In the genomic region with DNA sequence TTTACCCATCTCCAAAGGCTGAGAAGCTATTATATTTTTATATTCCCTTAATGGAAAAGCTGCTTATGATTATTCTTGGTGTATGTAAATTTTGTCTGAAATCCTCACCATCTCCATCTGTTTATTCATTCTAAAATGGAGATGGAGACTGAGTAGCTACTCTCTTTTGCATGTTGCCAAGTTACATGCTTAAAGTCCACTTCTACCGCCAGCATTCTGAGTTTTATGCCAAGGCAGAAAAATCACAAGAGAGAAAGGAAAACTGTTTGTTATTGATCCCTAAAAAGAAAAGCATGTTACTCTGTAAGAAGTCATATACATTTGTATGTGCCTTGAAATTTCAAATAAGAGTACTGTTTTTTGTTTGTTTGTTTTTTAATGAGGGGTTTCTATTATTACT, we compare ENCODE assay signal across 31 cellular contexts.
"Had no signal": no experiment of that assay in that cellular context is flagged by ENCODE, and none has a peak within 500 bp of the region (broad histone marks: within the 10 kb centered on the region; RNA-seq: fewer than 3 reads in every experiment).

No MANE protein-coding gene starts in this region.

- H3K27me3 ChIP-seq: adrenal gland, body of pancreas, SJCRH30 had no signal

- H3K27ac ChIP-seq: adrenal gland, body of pancreas, KMS-11, SJCRH30, SK-N-MC had no signal

- H3K9me3 ChIP-seq: adrenal gland, body of pancreas, SJCRH30 had no signal

- DNase-seq: activated CD4-positive, alpha-beta T cell treated with anti-CD3 and anti-CD28 coated beads for 36 hours; activated CD4-positive, alpha-beta T cell treated with anti-CD3 and anti-CD28 coated beads, Interleukin-2, amount 10 ng/mL, durations not matched to agents 7 days and 5 days; activated CD4-positive, alpha-beta T cell treated with anti-CD3 and anti-CD28 coated beads, Interleukin-2, amount 50 U/mL, for 48 hours; activated CD8-positive, alpha-beta T cell treated with anti-CD3 and anti-CD28 coated beads, Interleukin-2, amount 10 ng/mL, durations not matched to agents 7 days and 5 days; activated gamma-delta T cell; activated naive CD4-positive, alpha-beta T cell treated with Interleukin-2 at 50 U/mL for 16 hours; activated T-cell treated with anti-CD3 and anti-CD28 coated beads, Interleukin-2, amount 50 U/mL, for 24 hours; adrenal gland; body of pancreas; caudate nucleus; MM.1S; MV-4-11; NCI-H1092; NCI-H1436 treated with DMSO at 0.1 percent for 48 hours; NCI-H1694 treated with DMSO at 0.1 percent for 48 hours; NCI-H2029 treated with DMSO at 0.1 percent for 48 hours; NCI-H2107; NCI-H226; NCI-H510A; NCI-H69; NCI-H82; NK-92 treated with Interleukin-12 subunit alpha and Interleukin-12 subunit beta, amount 100 ng/mL, for 24 hours; SHP77; SJCRH30; T1000 had no signal

- H3K4me1 ChIP-seq: adrenal gland, SJCRH30 had no signal

- H3K36me3 ChIP-seq: adrenal gland, SJCRH30 had no signal

- ATAC-seq: activated CD4-positive, alpha-beta T cell treated with anti-CD3 and anti-CD28 coated beads for 36 hours; activated CD4-positive, CD25-positive, alpha-beta regulatory T cell treated with anti-CD3 and anti-CD28 coated beads, Interleukin-2, amount 50 U/mL, for 24 hours; activated CD8-positive, alpha-beta T cell treated with anti-CD3 and anti-CD28 coated beads, Interleukin-2, amount 10 ng/mL, durations not matched to agents 7 days and 5 days; activated naive CD4-positive, alpha-beta T cell treated with anti-CD3 and anti-CD28 coated beads, Interleukin-2, amount 50 U/mL, for 72 hours; body of pancreas; Panc1; WTC11 had no signal

- H3K4me3 ChIP-seq: adrenal gland, body of pancreas, SJCRH30, SK-N-MC had no signal
